In the genomic region with DNA sequence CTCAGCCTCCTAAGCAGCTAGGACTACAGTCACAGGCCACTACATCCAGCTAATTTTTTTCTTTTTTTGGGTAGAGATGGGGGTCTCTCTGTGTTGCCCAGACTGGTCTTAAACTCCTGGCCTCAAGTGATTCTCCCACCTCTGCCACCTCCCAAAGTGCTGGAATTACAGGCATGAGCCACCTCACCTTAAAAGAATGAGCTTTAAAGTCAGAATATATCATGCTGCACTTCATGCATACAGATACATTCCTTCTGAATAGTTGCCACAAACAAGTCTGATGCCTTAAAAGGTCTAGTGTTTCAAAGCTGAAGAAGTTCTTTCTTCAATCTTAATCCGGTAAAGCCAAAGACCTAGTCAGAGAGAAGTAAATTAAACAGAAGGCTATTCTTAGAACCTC, we compare ENCODE assay signal across 1 cellular context.
TF ChIP-seq lines count a peak whose summit lies in the region.

No MANE protein-coding gene starts in this region.

TF ChIP-seq in HCT116, 20 proteins besides CTCF, POLR2A, EP300 and RAD21 (continued from another document):
- no peak for TF ChIP-seq SRF (IDR thresholded peaks at IDR 0.05; ENCODE audit: low read depth)
- TF ChIP-seq, protein P1, sequence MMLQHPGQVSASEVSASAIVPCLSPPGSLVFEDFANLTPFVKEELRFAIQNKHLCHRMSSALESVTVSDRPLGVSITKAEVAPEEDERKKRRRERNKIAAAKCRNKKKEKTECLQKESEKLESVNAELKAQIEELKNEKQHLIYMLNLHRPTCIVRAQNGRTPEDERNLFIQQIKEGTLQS (IDR thresholded peaks at IDR 0.05) = no peak
- TF ChIP-seq JUND (IDR thresholded peaks at IDR 0.05) = no peak
- TF ChIP-seq ZFX (IDR thresholded peaks at IDR 0.05) = no peak
- TF ChIP-seq FOSL1 (IDR thresholded peaks at IDR 0.05; ENCODE audit: low read depth) = no peak
- TF ChIP-seq SIN3A (IDR thresholded peaks at IDR 0.05; ENCODE audit: low read depth) = no peak
- no peak for TF ChIP-seq CBX3 (IDR thresholded peaks at IDR 0.05; ENCODE audit: low read depth)
TF ChIP-seq in HCT116: peak in this region for 0.
